In the genomic region with DNA sequence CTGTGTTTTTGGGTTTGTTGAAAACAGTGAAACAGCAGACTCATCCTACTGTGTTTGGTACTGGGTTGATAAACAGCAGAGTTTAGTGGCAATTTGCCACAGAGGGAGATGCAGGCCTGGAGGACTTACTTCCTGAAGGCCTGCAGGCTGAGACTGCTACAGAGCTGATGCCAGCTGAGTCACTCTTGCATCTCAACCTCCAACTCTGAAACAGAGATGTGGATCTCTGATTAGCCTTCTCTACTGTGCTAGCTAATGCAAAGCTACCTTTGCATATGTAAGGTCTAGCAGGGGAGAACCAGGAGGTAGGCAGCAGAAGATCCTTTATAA, we compare ENCODE assay signal across 8 cellular contexts. TPM values are rescaled to one million over a fixed set of nuclear protein-coding genes. Genes with fewer than 3 reads are reported as not detected.
A peak's percentile ranks its signal among the peaks of the same experiment; 100 is the strongest.
DNase-seq lines count a peak whose midpoint lies in the region; ATAC-seq lines count a peak whose summit lies in the region.

No MANE protein-coding gene starts in this region.

- CTCF ChIA-PET in activated CD4-positive, alpha-beta memory T cell treated with anti-CD3 and anti-CD28 coated beads, Interleukin-2, amount 10 ng/mL, durations not matched to agents 7 days and 5 days (lab: Charles Lee), result interaction anchor here (1.1 to 1.3 kb wide), 3 partner anchors 15 to 72 kb away, joined by 4 to 7 read pairs (median 7); no protein-coding TSS in a partner anchor

- POLR2A ChIA-PET in activated CD4-positive, alpha-beta memory T cell treated with anti-CD3 and anti-CD28 coated beads, Interleukin-2, amount 10 ng/mL, durations not matched to agents 7 days and 5 days (lab: Charles Lee), result interaction anchor here (1.0 to 1.8 kb wide), 4 partner anchors 14 to 22 kb away, joined by 3 to 13 read pairs (median 4); partner anchors contain the start of genes ATP5MG and KMT2A

- H3K9ac ChIP-seq in HUES64 (ENCODE audit: low read depth, low read length), result peak overlapping the region; percentile 27; the same call in 1 of the 2 replicates
- no peak overlapping the region for H3K9ac ChIP-seq in iPS-18a (ENCODE audit: low read length)

- H3K27me3 Mint-ChIP-seq in activated CD4-positive, alpha-beta memory T cell treated with anti-CD3 and anti-CD28 coated beads, Interleukin-2, amount 10 ng/mL, durations not matched to agents 7 days and 5 days, result no peaks in the 10 kb centered on the region

- ATAC-seq in GM18873 (IDR thresholded peaks at IDR 0.05; ENCODE audit: low FRiP score, unreplicated experiment) (no peak), GM19023 (IDR thresholded peaks at IDR 0.05; ENCODE audit: unreplicated experiment) (no peak)

- H3K4me3 Mint-ChIP-seq in activated CD4-positive, alpha-beta memory T cell treated with anti-CD3 and anti-CD28 coated beads, Interleukin-2, amount 10 ng/mL, durations not matched to agents 7 days and 5 days, result no peak overlapping the region

- DNase-seq in DMS53 (lab: John Stamatoyannopoulos, UW) (peak; percentile 93), retina (no peak), putamen (ENCODE audit: low spot score) (no peak)
- DNase-seq in activated CD4-positive, alpha-beta memory T cell treated with anti-CD3 and anti-CD28 coated beads, Interleukin-2, amount 10 ng/mL, durations not matched to agents 7 days and 5 days, result peak; percentile 59

- H3K4me1 ChIP-seq in HUES64 (ENCODE audit: insufficient read depth, low read length) (peaks cover 22% of the 10 kb centered on the region; the same call in 1 of the 2 replicates), iPS-18a (ENCODE audit: control insufficient read depth, low read depth, low read length) (peaks cover 13% of the 10 kb centered on the region)

- no peaks in the 10 kb centered on the region for H3K27me3 ChIP-seq in HUES64 (ENCODE audit: insufficient read depth, low read length)
- no peaks in the 10 kb centered on the region for H3K27me3 ChIP-seq in iPS-18a (ENCODE audit: control insufficient read depth, insufficient read depth, low read length)

- no peaks in the 10 kb centered on the region for H3K9me3 ChIP-seq in HUES64 (ENCODE audit: insufficient read depth, low read depth, low read length)
- H3K9me3 ChIP-seq in iPS-18a (ENCODE audit: control insufficient read depth, low read depth, low read length), result no peaks in the 10 kb centered on the region

- H3K36me3 ChIP-seq in HUES64 (ENCODE audit: insufficient read depth, low read length) (no peaks in the 10 kb centered on the region), iPS-18a (ENCODE audit: control insufficient read depth, low read depth, low read length) (no peaks in the 10 kb centered on the region)

- H3K4me3 ChIP-seq in HUES64 (ENCODE audit: low read length) (no peak overlapping the region), iPS-18a (ENCODE audit: low read length) (no peak overlapping the region)

- H3K4me1 Mint-ChIP-seq in activated CD4-positive, alpha-beta memory T cell treated with anti-CD3 and anti-CD28 coated beads, Interleukin-2, amount 10 ng/mL, durations not matched to agents 7 days and 5 days, result peaks cover under 1% of the 10 kb centered on the region

- no peak overlapping the region for H3K27ac Mint-ChIP-seq in activated CD4-positive, alpha-beta memory T cell treated with anti-CD3 and anti-CD28 coated beads, Interleukin-2, amount 10 ng/mL, durations not matched to agents 7 days and 5 days

- H3K9me3 Mint-ChIP-seq in activated CD4-positive, alpha-beta memory T cell treated with anti-CD3 and anti-CD28 coated beads, Interleukin-2, amount 10 ng/mL, durations not matched to agents 7 days and 5 days, result no peaks in the 10 kb centered on the region

- peak overlapping the region; percentile 68 for H3K27ac ChIP-seq in HUES64 (ENCODE audit: low read depth, low read length)
- peak overlapping the region; percentile 17 for H3K27ac ChIP-seq in iPS-18a (ENCODE audit: low read length)

- H3K36me3 Mint-ChIP-seq in activated CD4-positive, alpha-beta memory T cell treated with anti-CD3 and anti-CD28 coated beads, Interleukin-2, amount 10 ng/mL, durations not matched to agents 7 days and 5 days (ENCODE audit: low read depth), result peaks cover 6% of the 10 kb centered on the region

RNA-seq across cellular contexts. Expression of gene ATP5MG, which starts 14.3 kb away (rescaled TPM):
- polyA plus RNA-seq in HUES64 (2013, experiment 1 of 2), result 161 TPM
- polyA plus RNA-seq in HUES64 (2013, experiment 2 of 2), result 197 TPM
- 100 to 1,000 TPM; 251 to 260 TPM for total RNA-seq in activated CD4-positive, alpha-beta memory T cell treated with anti-CD3 and anti-CD28 coated beads, Interleukin-2, amount 10 ng/mL, durations not matched to agents 7 days and 5 days

RNA-seq across cellular contexts. Expression of gene KMT2A, which starts 20.6 kb away (rescaled TPM):
- polyA plus RNA-seq in HUES64 (2013, experiment 1 of 2), result 21.2 TPM
- polyA plus RNA-seq in HUES64 (2013, experiment 2 of 2), result 19.8 TPM
- 100 to 1,000 TPM in 1 of 2 experiments, 10 to 100 TPM in 1; 94.6 to 102 TPM for total RNA-seq in activated CD4-positive, alpha-beta memory T cell treated with anti-CD3 and anti-CD28 coated beads, Interleukin-2, amount 10 ng/mL, durations not matched to agents 7 days and 5 days

RNA-seq across cellular contexts. Expression of gene UBE4A, which starts 56.3 kb away (rescaled TPM):
- 21.1 TPM for polyA plus RNA-seq in HUES64 (2013, experiment 1 of 2)
- polyA plus RNA-seq in HUES64 (2013, experiment 2 of 2), result 20.0 TPM
- total RNA-seq in activated CD4-positive, alpha-beta memory T cell treated with anti-CD3 and anti-CD28 coated beads, Interleukin-2, amount 10 ng/mL, durations not matched to agents 7 days and 5 days, result 10 to 100 TPM; 42.1 to 44.1 TPM

Comparison
In these comparisons a context has a peak if more than half of its experiments do, and no peak if none do; other contexts are left out.
1. DNase-seq: peak in DMS53 (single experiment) and activated CD4-positive, alpha-beta memory T cell treated with anti-CD3 and anti-CD28 coated beads, Interleukin-2, amount 10 ng/mL, durations not matched to agents 7 days and 5 days (single experiment); none in retina (single experiment) and putamen (single experiment).